1 cellular context compared by ENCODE assay signal in the genomic region with DNA sequence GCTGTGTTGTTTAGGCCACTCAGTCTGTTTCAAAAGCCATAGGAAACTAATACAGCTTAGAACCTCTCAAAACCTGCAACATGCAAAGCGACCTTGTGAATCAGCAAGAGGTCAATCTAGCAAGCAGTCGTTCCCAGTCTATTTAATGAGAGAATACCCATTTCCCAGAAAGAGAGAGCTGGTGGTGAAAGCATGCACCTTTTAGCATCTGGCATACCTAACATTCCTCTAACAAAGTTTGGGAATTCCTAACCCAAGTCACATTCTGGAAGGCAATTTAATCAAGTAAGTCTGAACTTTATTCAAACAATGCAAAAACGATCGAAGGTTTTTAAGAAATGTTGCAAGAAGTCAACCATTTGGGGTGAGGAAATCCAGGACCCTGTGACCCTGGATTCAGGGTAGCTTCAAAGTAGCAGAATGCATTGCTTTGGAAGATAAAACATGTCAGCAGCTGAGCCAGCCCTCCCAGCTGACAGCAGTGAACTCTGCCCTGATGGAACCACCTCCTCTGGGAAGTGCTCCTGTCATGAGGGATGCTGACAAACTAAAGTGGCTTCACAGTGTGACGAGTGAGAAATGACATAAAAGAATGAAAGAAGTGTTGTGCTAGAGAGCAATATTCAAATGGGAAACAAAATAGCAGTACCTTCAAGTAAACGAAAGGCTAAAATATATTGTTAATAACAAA.
A peak's percentile ranks its signal among the peaks of the same experiment; 100 is the strongest.
TF ChIP-seq lines count a peak whose summit lies in the region.

No MANE protein-coding gene starts in this region.

TF ChIP-seq in HepG2, 621 proteins besides CTCF, POLR2A, EP300 and RAD21 (continued from another document):
- TF ChIP-seq RERE (CRISPR knock-in tag; IDR thresholded peaks at IDR 0.05; ENCODE audit: low read depth) (no peak), MAZ (IDR thresholded peaks at IDR 0.05; ENCODE audit: borderline replicate concordance, low read depth, low read length) (no peak), MAZ (CRISPR knock-in tag; IDR thresholded peaks at IDR 0.05; ENCODE audit: low read depth) (peak; percentile 30; the same call in 1 of the 2 replicates), ZNF510 (CRISPR knock-in tag; IDR thresholded peaks at IDR 0.05; ENCODE audit: low read depth) (no peak), ZSCAN12 (CRISPR knock-in tag; IDR thresholded peaks at IDR 0.05) (no peak), TCF7L2 (IDR thresholded peaks at IDR 0.05; ENCODE audit: low read depth, low read length) (no peak), NR2C2 (CRISPR knock-in tag; IDR thresholded peaks at IDR 0.05; ENCODE audit: borderline replicate concordance) (peak; percentile 46; the same call in 1 of the 2 replicates), PITX1 (CRISPR knock-in tag; IDR thresholded peaks at IDR 0.05) (0 out of 2 replicates have a peak, but pooled peaks have one; percentile 7), ZNF101 (CRISPR knock-in tag; IDR thresholded peaks at IDR 0.05; ENCODE audit: borderline replicate concordance, low read depth) (no peak), ZNF253 (CRISPR knock-in tag; IDR thresholded peaks at IDR 0.05; ENCODE audit: borderline replicate concordance) (no peak), MYC (CRISPR knock-in tag; IDR thresholded peaks at IDR 0.05; ENCODE audit: borderline replicate concordance) (no peak), ZNF234 (CRISPR knock-in tag; conservative IDR thresholded peaks at IDR 0.05) (no peak), ZNF629 (CRISPR knock-in tag; conservative IDR thresholded peaks at IDR 0.05) (peak; percentile 76), HNF4A (CRISPR knock-in tag; IDR thresholded peaks at IDR 0.05) (peak; percentile 71), ARID4A (CRISPR knock-in tag; IDR thresholded peaks at IDR 0.05; ENCODE audit: borderline replicate concordance) (peak; percentile 36; the same call in 1 of the 2 replicates), CEBPG (CRISPR knock-in tag; IDR thresholded peaks at IDR 0.05) (0 out of 2 replicates have a peak, but pooled peaks have one; percentile 34), MXD4 (CRISPR knock-in tag; IDR thresholded peaks at IDR 0.05) (no peak; the same call in 1 of the 2 replicates), ZNF773 (CRISPR knock-in tag; IDR thresholded peaks at IDR 0.05; ENCODE audit: borderline replicate concordance) (no peak), GLI4 (CRISPR knock-in tag; IDR thresholded peaks at IDR 0.05; ENCODE audit: borderline replicate concordance) (no peak), RBM22 (optimal IDR thresholded peaks at IDR 0.05; ENCODE audit: low read length) (peak; percentile 51), FOXM1 (CRISPR knock-in tag; IDR thresholded peaks at IDR 0.05) (no peak), CEBPB (IDR thresholded peaks at IDR 0.05; ENCODE audit: borderline replicate concordance, low read depth, low read length) (peak; percentile 39; the same call in 1 of the 2 replicates), ZNF652 (CRISPR knock-in tag; IDR thresholded peaks at IDR 0.05; ENCODE audit: borderline replicate concordance, low read depth) (no peak), KDM2A (CRISPR knock-in tag; IDR thresholded peaks at IDR 0.05; ENCODE audit: borderline replicate concordance, low read depth) (no peak), NFATC3 (CRISPR knock-in tag; IDR thresholded peaks at IDR 0.05) (no peak), HNF4G (IDR thresholded peaks at IDR 0.05; ENCODE audit: borderline replicate concordance, low read depth, low read length) (peak; percentile 40; the same call in 1 of the 2 replicates), HNF4G (CRISPR knock-in tag; IDR thresholded peaks at IDR 0.05; ENCODE audit: borderline replicate concordance, low read depth) (no peak), MYNN (CRISPR knock-in tag; IDR thresholded peaks at IDR 0.05; ENCODE audit: low read depth) (no peak), KLF9 (CRISPR knock-in tag; IDR thresholded peaks at IDR 0.05; ENCODE audit: low read depth) (no peak), JUND (CRISPR knock-in tag; IDR thresholded peaks at IDR 0.05) (no peak), HNRNPL (IDR thresholded peaks at IDR 0.05; ENCODE audit: low read depth, low read length) (no peak), ZNF644 (CRISPR knock-in tag; IDR thresholded peaks at IDR 0.05; ENCODE audit: low read depth) (0 out of 2 replicates have a peak, but pooled peaks have one; percentile 35), RXRB (CRISPR knock-in tag; IDR thresholded peaks at IDR 0.05; ENCODE audit: borderline replicate concordance) (peak; percentile 7; the same call in 1 of the 2 replicates), HDAC1 (CRISPR knock-in tag; IDR thresholded peaks at IDR 0.05) (0 out of 2 replicates have a peak, but pooled peaks have one; percentile 27), SAP130 (CRISPR knock-in tag; IDR thresholded peaks at IDR 0.05; ENCODE audit: low read depth) (peak; percentile 72), HDAC2 (CRISPR knock-in tag; IDR thresholded peaks at IDR 0.05) (peak; percentile 72; the same call in 1 of the 2 replicates), LCORL (IDR thresholded peaks at IDR 0.05) (0 out of 2 replicates have a peak, but pooled peaks have one; percentile 39), LCORL (CRISPR knock-in tag; IDR thresholded peaks at IDR 0.05) (no peak), NCOR1 (IDR thresholded peaks at IDR 0.05; ENCODE audit: borderline replicate concordance, low read length) (no peak), ZFY (CRISPR knock-in tag; IDR thresholded peaks at IDR 0.05) (no peak), ZNF775 (CRISPR knock-in tag; IDR thresholded peaks at IDR 0.05; ENCODE audit: borderline replicate concordance) (no peak), ZUFSP (CRISPR knock-in tag; IDR thresholded peaks at IDR 0.05; ENCODE audit: borderline replicate concordance) (no peak), TEAD3 (CRISPR knock-in tag; optimal IDR thresholded peaks at IDR 0.05; ENCODE audit: borderline replicate concordance) (peak; percentile 24), TGIF2 (CRISPR knock-in tag; IDR thresholded peaks at IDR 0.05) (0 out of 2 replicates have a peak, but pooled peaks have one; percentile 33), USF2 (IDR thresholded peaks at IDR 0.05; ENCODE audit: low read depth, low read length) (no peak), USF2 (CRISPR knock-in tag; IDR thresholded peaks at IDR 0.05; ENCODE audit: borderline replicate concordance) (no peak)
- TF ChIP-seq, protein P1, sequence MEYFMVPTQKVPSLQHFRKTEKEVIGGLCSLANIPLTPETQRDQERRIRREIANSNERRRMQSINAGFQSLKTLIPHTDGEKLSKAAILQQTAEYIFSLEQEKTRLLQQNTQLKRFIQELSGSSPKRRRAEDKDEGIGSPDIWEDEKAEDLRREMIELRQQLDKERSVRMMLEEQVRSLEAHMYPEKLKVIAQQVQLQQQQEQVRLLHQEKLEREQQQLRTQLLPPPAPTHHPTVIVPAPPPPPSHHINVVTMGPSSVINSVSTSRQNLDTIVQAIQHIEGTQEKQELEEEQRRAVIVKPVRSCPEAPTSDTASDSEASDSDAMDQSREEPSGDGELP (IDR thresholded peaks at IDR 0.05; ENCODE audit: borderline replicate concordance, low read depth): peak; percentile 95
- TF ChIP-seq, protein P2, sequence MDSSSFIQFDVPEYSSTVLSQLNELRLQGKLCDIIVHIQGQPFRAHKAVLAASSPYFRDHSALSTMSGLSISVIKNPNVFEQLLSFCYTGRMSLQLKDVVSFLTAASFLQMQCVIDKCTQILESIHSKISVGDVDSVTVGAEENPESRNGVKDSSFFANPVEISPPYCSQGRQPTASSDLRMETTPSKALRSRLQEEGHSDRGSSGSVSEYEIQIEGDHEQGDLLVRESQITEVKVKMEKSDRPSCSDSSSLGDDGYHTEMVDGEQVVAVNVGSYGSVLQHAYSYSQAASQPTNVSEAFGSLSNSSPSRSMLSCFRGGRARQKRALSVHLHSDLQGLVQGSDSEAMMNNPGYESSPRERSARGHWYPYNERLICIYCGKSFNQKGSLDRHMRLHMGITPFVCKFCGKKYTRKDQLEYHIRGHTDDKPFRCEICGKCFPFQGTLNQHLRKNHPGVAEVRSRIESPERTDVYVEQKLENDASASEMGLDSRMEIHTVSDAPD (CRISPR knock-in tag; IDR thresholded peaks at IDR 0.05): no peak
TF ChIP-seq in HepG2: peak in this region for 27.
